Comparison of ENCODE assay signal across 8 cellular contexts in the genomic region with DNA sequence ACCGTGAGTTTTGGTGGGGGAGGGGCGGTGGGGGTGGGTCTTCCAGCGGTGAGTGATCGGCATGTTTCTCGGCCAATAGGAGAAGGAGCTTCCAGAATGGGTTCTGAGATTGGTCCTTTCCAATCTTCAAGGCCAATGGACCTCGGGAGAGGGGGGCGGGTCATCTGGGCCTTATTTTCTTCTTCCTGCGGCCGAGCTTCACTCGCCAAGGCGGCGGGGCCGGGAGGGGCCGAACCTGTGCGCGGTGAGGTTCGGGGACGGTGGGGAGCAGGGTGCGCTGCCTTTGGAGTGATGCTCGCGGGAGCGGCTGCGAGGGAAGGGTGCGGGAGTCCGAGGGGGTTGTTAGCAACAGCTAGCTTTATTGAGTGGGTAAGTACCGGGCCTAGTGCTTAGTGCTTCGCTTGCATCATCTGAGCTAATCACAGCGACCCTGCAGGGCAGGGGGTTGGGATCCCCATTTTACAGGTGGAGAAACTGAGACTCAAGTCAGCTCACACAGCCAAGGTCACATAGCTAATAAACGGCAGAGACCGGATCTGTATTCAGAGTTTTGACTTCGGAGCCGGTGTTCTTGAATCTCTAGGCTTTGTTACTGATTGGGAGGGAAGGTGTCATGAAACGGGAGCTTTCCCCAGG. TPM values are rescaled to one million over a fixed set of nuclear protein-coding genes. Genes with fewer than 3 reads are reported as not detected.
DNase-seq lines count a peak whose midpoint lies in the region; TF ChIP-seq lines count a peak whose summit lies in the region.

No MANE protein-coding gene starts in this region.

- H3K27me3 Mint-ChIP-seq in endodermal cell (ENCODE audit: insufficient read depth): peaks cover 1% of the 10 kb centered on the region

- peaks cover 22% of the 10 kb centered on the region for H3K4me1 Mint-ChIP-seq in endodermal cell

- H3K27ac Mint-ChIP-seq in endodermal cell: peak overlapping the region; percentile 98

- peak overlapping the region; percentile 67 for H3K9ac ChIP-seq in endodermal cell (ENCODE audit: extremely low read depth, low read length, poor library complexity, severe bottlenecking)

- no peaks in the 10 kb centered on the region for H3K4me1 ChIP-seq in endodermal cell (ENCODE audit: control insufficient read depth, insufficient read depth, low read length)

- no peaks in the 10 kb centered on the region for H3K9me3 ChIP-seq in endodermal cell (ENCODE audit: control insufficient read depth, low read length)

- H3K27me3 ChIP-seq in endodermal cell (ENCODE audit: control insufficient read depth, insufficient read depth, low read length, poor library complexity, severe bottlenecking): peaks cover 5% of the 10 kb centered on the region

- peaks cover 22% of the 10 kb centered on the region for H3K36me3 Mint-ChIP-seq in endodermal cell (ENCODE audit: low read depth)

- 0 to 1% methylated on average over 11 to 33 of the region's 33 CpGs for WGBS in endodermal cell (ENCODE audit: insufficient coverage in 1 of 2, insufficient read length in 1 of 2), 2 experiments

- no peaks in the 10 kb centered on the region for H3K9me3 Mint-ChIP-seq in endodermal cell

- TF ChIP-seq CTCF in GM20000 (IDR thresholded peaks at IDR 0.05; ENCODE audit: extremely low read depth, missing control alignments) (no peak), endodermal cell (conservative IDR thresholded peaks at IDR 0.05) (no peak)

- H3K4me3 ChIP-seq in endodermal cell (ENCODE audit: low read length): peak overlapping the region; percentile 96

- peak overlapping the region; percentile 95 for H3K4me3 Mint-ChIP-seq in endodermal cell

- DNase-seq in COLO668 (lab: John Stamatoyannopoulos, UW; ENCODE audit: unreplicated experiment) (peak; percentile 99), GM20000 (ENCODE audit: low spot score) (peak; percentile 97), HS-5 (ENCODE audit: low read depth) (peak; percentile 94), NK-92 (lab: John Stamatoyannopoulos, UW; ENCODE audit: unreplicated experiment) (peak; percentile 81), endodermal cell (peak; percentile 98), mesenteric fat pad (ENCODE audit: low spot score) (peak; percentile 96)
- DNase-seq in activated CD8-positive, alpha-beta memory T cell treated with anti-CD3 and anti-CD28 coated beads for 4 hours (ENCODE audit: low read depth in 2 of 2): peak; percentile 79 to 86
- DNase-seq in stimulated activated CD8-positive, alpha-beta memory T cell treated with anti-CD3 and anti-CD28 coated beads, Interleukin-15, amount 100 ng/mL, for 24 hours (ENCODE audit: low read depth): peak; percentile 60

- H3K36me3 ChIP-seq in endodermal cell (ENCODE audit: control insufficient read depth, insufficient read depth, low read length): peaks cover 24% of the 10 kb centered on the region

- H3K27ac ChIP-seq in endodermal cell (ENCODE audit: low read depth, low read length): peak overlapping the region; percentile 84

RNA-seq across cellular contexts. Expression of gene KDM4A, which starts 0.5 kb away (rescaled TPM):
- total RNA-seq in endodermal cell (10 to 100 TPM; 54.7 to 74.4 TPM), mesenteric fat pad (32.9 TPM)
- 54.6 TPM for polyA plus RNA-seq in endodermal cell (2013, experiment 1 of 2)
- 47.6 TPM for polyA plus RNA-seq in endodermal cell (2013, experiment 2 of 2)

RNA-seq across cellular contexts. Expression of gene ST3GAL3, which starts 56.9 kb away (rescaled TPM):
- 10 to 100 TPM; 15.5 to 15.9 TPM for total RNA-seq in endodermal cell
- 22.0 TPM for polyA plus RNA-seq in endodermal cell (2013, experiment 1 of 2)
- 22.3 TPM for polyA plus RNA-seq in endodermal cell (2013, experiment 2 of 2)
- 38.5 TPM for total RNA-seq in mesenteric fat pad

Comparison
In these comparisons a context has a peak if more than half of its experiments do, and no peak if none do; other contexts are left out.
1. Peak in every context shown above with its lines: DNase-seq, H3K4me3 ChIP-seq and H3K27ac ChIP-seq.